ENCODE assay signal across 13 cellular contexts in genomic region chr3:125024817-125025216, GRCh38. TPM values are rescaled to one million over a fixed set of nuclear protein-coding genes. Genes with fewer than 3 reads are reported as not detected.
DNase-seq lines count a peak whose midpoint lies in the region; ATAC-seq, FAIRE-seq and TF ChIP-seq lines count a peak whose summit lies in the region.
"Had no signal": no experiment of that assay in that cellular context is flagged by ENCODE, and none has a peak within 500 bp of the region (broad histone marks: within the 10 kb centered on the region; RNA-seq: fewer than 3 reads in every experiment).

No MANE protein-coding gene starts in this region.

- peaks cover 25% of the 10 kb centered on the region for H3K36me3 ChIP-seq in cardiac muscle cell

- peak; percentile 58 for DNase-seq in COLO668 (lab: John Stamatoyannopoulos, UW; ENCODE audit: unreplicated experiment)
- DNase-seq in NCI-H446 treated with DMSO at 0.1 percent for 48 hours (lab: John Stamatoyannopoulos, UW): peak; percentile 57
- DNase-seq in cardiac muscle cell (ENCODE audit: low read depth in 1 of 2, low spot score in 1 of 2): peak in 1 of 2 donors; percentile 39
- no peak for DNase-seq in natural killer cell treated with Interleukin-12 subunit alpha and Interleukin-12 subunit beta and Interleukin-15 and Interleukin-18, amount 100 ng/mL, for 72 hours (ENCODE audit: low spot score)
- DNase-seq in activated T-cell treated with anti-CD3 and anti-CD28 coated beads, Interleukin-2, amount 50 U/mL, for 4 hours: no peak
- no peak for DNase-seq in CD1c-positive myeloid dendritic cell (ENCODE audit: extremely low spot score)
- no peak for DNase-seq in GM12892 (ENCODE audit: insufficient read length)
- DNase-seq in H4 (ENCODE audit: low spot score): no peak
- DNase-seq: activated CD8-positive, alpha-beta memory T cell treated with anti-CD3 and anti-CD28 coated beads, Interleukin-2, amount 50 U/mL, for 4 hours; C1 segment of cervical spinal cord; central memory CD4-positive, alpha-beta T cell; stimulated activated CD4-positive, alpha-beta T cell treated with anti-CD3 and anti-CD28 coated beads, Interleukin-2, amount 100 ng/mL, for 24 hours; testis had no signal

- H3K27me3 Mint-ChIP-seq in natural killer cell treated with Interleukin-12 subunit alpha and Interleukin-12 subunit beta and Interleukin-15 and Interleukin-18, amount 100 ng/mL, for 72 hours: no peaks in the 10 kb centered on the region
- no peaks in the 10 kb centered on the region for H3K27me3 Mint-ChIP-seq in activated T-cell treated with anti-CD3 and anti-CD28 coated beads, Interleukin-2, amount 50 U/mL, for 4 hours (ENCODE audit: low read depth)

- peak overlapping the region; percentile 83 for H3K27ac ChIP-seq in cardiac muscle cell
- H3K27ac ChIP-seq: testis had no signal

- H3K4me3 Mint-ChIP-seq in natural killer cell treated with Interleukin-12 subunit alpha and Interleukin-12 subunit beta and Interleukin-15 and Interleukin-18, amount 100 ng/mL, for 72 hours: peak overlapping the region; percentile 13
- H3K4me3 Mint-ChIP-seq in activated T-cell treated with anti-CD3 and anti-CD28 coated beads, Interleukin-2, amount 50 U/mL, for 4 hours: no peak overlapping the region

- H3K4me1 ChIP-seq in cardiac muscle cell (ENCODE audit: low read depth): peaks cover 37% of the 10 kb centered on the region

- no peak overlapping the region for H3K4me3 ChIP-seq in cardiac muscle cell
- H3K4me3 ChIP-seq: testis had no signal

- no peaks in the 10 kb centered on the region for H3K9me3 ChIP-seq in cardiac muscle cell (ENCODE audit: low read depth)
- H3K9me3 ChIP-seq: testis had no signal

- no peak for FAIRE-seq in GM12892 (lab: Jason Lieb, UNC)

- no peaks in the 10 kb centered on the region for H3K9me3 Mint-ChIP-seq in natural killer cell treated with Interleukin-12 subunit alpha and Interleukin-12 subunit beta and Interleukin-15 and Interleukin-18, amount 100 ng/mL, for 72 hours
- no peaks in the 10 kb centered on the region for H3K9me3 Mint-ChIP-seq in activated T-cell treated with anti-CD3 and anti-CD28 coated beads, Interleukin-2, amount 50 U/mL, for 4 hours

- TF ChIP-seq CTCF in cardiac muscle cell (IDR thresholded peaks at IDR 0.05; ENCODE audit: low read depth, low read length): no peak

- peaks cover 20% of the 10 kb centered on the region for H3K36me3 Mint-ChIP-seq in natural killer cell treated with Interleukin-12 subunit alpha and Interleukin-12 subunit beta and Interleukin-15 and Interleukin-18, amount 100 ng/mL, for 72 hours
- peaks cover 43% of the 10 kb centered on the region for H3K36me3 Mint-ChIP-seq in activated T-cell treated with anti-CD3 and anti-CD28 coated beads, Interleukin-2, amount 50 U/mL, for 4 hours (ENCODE audit: insufficient read depth)

- H3K27me3 ChIP-seq in cardiac muscle cell: no peaks in the 10 kb centered on the region
- H3K27me3 ChIP-seq: testis had no signal

- no peak for ATAC-seq in natural killer cell treated with Interleukin-12 subunit alpha and Interleukin-12 subunit beta and Interleukin-15 and Interleukin-18, amount 100 ng/mL, for 72 hours
- ATAC-seq in activated T-cell treated with anti-CD3 and anti-CD28 coated beads, Interleukin-2, amount 50 U/mL, for 4 hours: no peak

- peak overlapping the region; percentile 21 to 55 for H3K27ac Mint-ChIP-seq in natural killer cell treated with Interleukin-12 subunit alpha and Interleukin-12 subunit beta and Interleukin-15 and Interleukin-18, amount 100 ng/mL, for 72 hours

- TF ChIP-seq POLR2A in GM12892 (IDR thresholded peaks at IDR 0.05; ENCODE audit: low read depth, low read length): no peak

- H3K4me1 Mint-ChIP-seq in natural killer cell treated with Interleukin-12 subunit alpha and Interleukin-12 subunit beta and Interleukin-15 and Interleukin-18, amount 100 ng/mL, for 72 hours (ENCODE audit: low read depth in 2 of 2): peaks cover 61 to 69% of the 10 kb centered on the region in 2 donors
- peaks cover 52% of the 10 kb centered on the region for H3K4me1 Mint-ChIP-seq in activated T-cell treated with anti-CD3 and anti-CD28 coated beads, Interleukin-2, amount 50 U/mL, for 4 hours (ENCODE audit: low read depth)

RNA-seq across cellular contexts. Expression of gene HEG1, which starts 31.0 kb away (rescaled TPM):
- total RNA-seq in cardiac muscle cell: 16.5 and 42.7 TPM in 2 replicates
- polyA plus RNA-seq in cardiac muscle cell: 17.4 and 24.9 TPM in 2 replicates
- 10 to 100 TPM; 14.6 to 47.0 TPM for total RNA-seq in natural killer cell treated with Interleukin-12 subunit alpha and Interleukin-12 subunit beta and Interleukin-15 and Interleukin-18, amount 100 ng/mL, for 72 hours
- total RNA-seq in activated T-cell treated with anti-CD3 and anti-CD28 coated beads, Interleukin-2, amount 50 U/mL, for 4 hours: 1 to 10 TPM; 6.4 to 9.0 (median 7.2) TPM
- polyA plus RNA-seq in GM12892 (2012; ENCODE audit: missing spikeins): 13.3 TPM
- total RNA-seq in H4 (2014; rRNA removed; shearing (Covaris generic)): 49.6 and 57.7 TPM in 2 replicates

Comparison
In these comparisons a context has a peak if more than half of its experiments do, and no peak if none do; other contexts are left out.
1. DNase-seq: peak in COLO668 (single experiment) and NCI-H446 treated with DMSO at 0.1 percent for 48 hours (single experiment); none in natural killer cell treated with Interleukin-12 subunit alpha and Interleukin-12 subunit beta and Interleukin-15 and Interleukin-18, amount 100 ng/mL, for 72 hours (single experiment), activated T-cell treated with anti-CD3 and anti-CD28 coated beads, Interleukin-2, amount 50 U/mL, for 4 hours (single experiment), CD1c-positive myeloid dendritic cell (single experiment), GM12892 (single experiment) and H4 (single experiment).